Comparison of ENCODE assay signal across 15 cellular contexts in the genomic region with DNA sequence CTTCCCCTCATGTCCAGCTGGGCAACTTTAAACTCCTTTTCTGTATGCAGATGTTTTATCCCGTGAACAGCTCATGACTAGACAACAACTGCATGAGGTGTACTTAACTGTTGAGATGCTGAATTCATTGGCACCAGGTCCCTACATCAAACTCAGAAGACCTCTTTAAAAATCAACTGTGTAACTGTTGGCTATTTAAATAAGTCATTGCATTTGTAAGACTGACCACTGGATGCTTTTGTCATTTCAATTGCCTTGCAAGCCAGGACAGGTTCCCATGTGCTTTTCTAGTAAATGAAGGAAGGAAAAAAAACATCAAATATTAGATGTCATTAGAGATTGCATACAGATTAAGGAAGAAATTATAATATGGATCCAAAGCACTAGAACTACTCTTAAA. TPM values are rescaled to one million over a fixed set of nuclear protein-coding genes. Genes with fewer than 3 reads are reported as not detected.
DNase-seq lines count a peak whose midpoint lies in the region; ATAC-seq, FAIRE-seq and TF ChIP-seq lines count a peak whose summit lies in the region.
"Had no signal": no experiment of that assay in that cellular context is flagged by ENCODE, and none has a peak within 500 bp of the region (broad histone marks: within the 10 kb centered on the region; RNA-seq: fewer than 3 reads in every experiment).

No MANE protein-coding gene starts in this region.

- H3K79me2 ChIP-seq in SK-N-SH (ENCODE audit: insufficient read depth) (no peaks in the 10 kb centered on the region), GM12878 (ENCODE audit: control insufficient read depth, insufficient read depth, low read length) (no peaks in the 10 kb centered on the region)

- TF ChIP-seq POLR2A in GM12878 (IDR thresholded peaks at IDR 0.05; ENCODE audit: low read depth, low read length) (no peak), Peyer's patch (IDR thresholded peaks at IDR 0.05) (no peak)

- TF ChIP-seq CTCF in SK-N-SH (IDR thresholded peaks at IDR 0.05) = no peak
- no peak for TF ChIP-seq CTCF in GM12878 (IDR thresholded peaks at IDR 0.05 in 2 of 3, conservative IDR thresholded peaks at IDR 0.05 in 1 of 3; ENCODE audit: control insufficient read depth in 2 of 3, extremely low read depth in 1 of 3, insufficient read depth in 1 of 3, low read depth in 3 of 3, low read length in 3 of 3)
- TF ChIP-seq CTCF in Peyer's patch (IDR thresholded peaks at IDR 0.05) = no peak

- intact Hi-C loops in GM12878 (cut with micrococcal nuclease; ENCODE audit: unreplicated experiment) = no loop called here

- SMC1A ChIA-PET in GM12878 (lab: Charles Lee; ENCODE audit: uncharacterized antibody, unreplicated experiment) = interaction anchor here (1.1 to 2.6 kb wide), 3 partner anchors 9 to 127 kb away, joined by 3 to 10 read pairs (median 3); no protein-coding TSS in a partner anchor

- H3K4me1 ChIP-seq in SK-N-SH (ENCODE audit: control insufficient read depth in 1 of 2, insufficient read depth in 2 of 2, low read depth in 1 of 2, low read length in 1 of 2) = peaks cover 0 to 6% of the 10 kb centered on the region in 2 experiments; a peak in 1 of 4 replicates
- no peaks in the 10 kb centered on the region for H3K4me1 ChIP-seq in GM12878 (ENCODE audit: control insufficient read depth, insufficient read depth, low read length)
- peaks cover 15% of the 10 kb centered on the region for H3K4me1 ChIP-seq in iPS-18a (ENCODE audit: control insufficient read depth, low read depth, low read length)
- no peaks in the 10 kb centered on the region for H3K4me1 ChIP-seq in Peyer's patch
- H3K4me1 ChIP-seq: BLaER1, Caco-2 had no signal

- BruUV-seq in GM12878 (replicated peaks; lab: Mats Ljungman, UMichigan) = no TSS peak

- H4K20me1 ChIP-seq in SK-N-SH (ENCODE audit: insufficient read depth) = no peaks in the 10 kb centered on the region
- H4K20me1 ChIP-seq in GM12878 (ENCODE audit: control insufficient read depth, insufficient read depth) = no peaks in the 10 kb centered on the region
- H4K20me1 ChIP-seq: BLaER1 had no signal

- TF ChIP-seq EP300 in SK-N-SH (IDR thresholded peaks at IDR 0.05; ENCODE audit: borderline replicate concordance in 1 of 2, low read depth in 1 of 2, low read length in 1 of 2) (no peak), GM12878 (IDR thresholded peaks at IDR 0.05; ENCODE audit: borderline replicate concordance in 1 of 2, control insufficient read depth in 1 of 2, low read depth in 2 of 2, low read length in 2 of 2) (no peak)

- 10% methylated on average over 1 of the region's 1 CpG for WGBS in SK-N-SH (ENCODE audit: low lambda C conversion rate)
- 0% methylated on average over 1 of the region's 1 CpG for WGBS in GM12878 (ENCODE audit: insufficient coverage, insufficient replicate concordance, low lambda C conversion rate, missing lambda C conversion rate)

- H2AFZ ChIP-seq in SK-N-SH (ENCODE audit: low read depth) (peak overlapping the region; percentile 50; the same call in 1 of the 2 replicates), GM12878 (ENCODE audit: control insufficient read depth, low read depth, low read length) (no peak overlapping the region)

- no peaks in the 10 kb centered on the region for H3K9me2 ChIP-seq in SK-N-SH

- FAIRE-seq in GM12878 (lab: Jason Lieb, UNC) = peak; percentile 41

- H3K4me3 ChIP-seq in SK-N-SH (ENCODE audit: low read depth in 2 of 2, low read length in 1 of 2) = no peak overlapping the region
- H3K4me3 ChIP-seq in GM12878 = no peak overlapping the region
- H3K4me3 ChIP-seq in iPS-18a (ENCODE audit: low read length) = peak overlapping the region; percentile 14
- H3K4me3 ChIP-seq in Peyer's patch = no peak overlapping the region
- H3K4me3 ChIP-seq: BLaER1 had no signal

- no peak overlapping the region for H3K9ac ChIP-seq in SK-N-SH
- H3K9ac ChIP-seq in GM12878 (ENCODE audit: control insufficient read depth, insufficient read depth, low read length) = no peak overlapping the region
- H3K9ac ChIP-seq in iPS-18a (ENCODE audit: low read length) = no peak overlapping the region
- H3K9ac ChIP-seq: BLaER1 had no signal

- H3K36me3 ChIP-seq in SK-N-SH (replicated peaks in 1 of 2; ENCODE audit: control insufficient read depth in 1 of 2, insufficient read depth in 2 of 2, low read length in 1 of 2) = no peaks in the 10 kb centered on the region
- H3K36me3 ChIP-seq in GM12878 (ENCODE audit: control insufficient read depth in 2 of 2, insufficient read depth in 2 of 2, low read length in 1 of 2) = no peaks in the 10 kb centered on the region
- H3K36me3 ChIP-seq in iPS-18a (ENCODE audit: control insufficient read depth, low read depth, low read length) = no peaks in the 10 kb centered on the region
- H3K36me3 ChIP-seq in Peyer's patch = no peaks in the 10 kb centered on the region
- H3K36me3 ChIP-seq: BLaER1 had no signal

- 0 out of 2 replicates have a peak overlapping the region, but pooled peaks have one; percentile 4 for H3K4me2 ChIP-seq in SK-N-SH
- no peak overlapping the region for H3K4me2 ChIP-seq in GM12878 (ENCODE audit: control insufficient read depth, insufficient read depth)
- H3K4me2 ChIP-seq: BLaER1 had no signal

- TF ChIP-seq RAD21 in SK-N-SH (IDR thresholded peaks at IDR 0.05; ENCODE audit: low read length) = no peak
- no peak for TF ChIP-seq RAD21 in GM12878 (IDR thresholded peaks at IDR 0.05; ENCODE audit: insufficient read depth, low read depth, low read length)

- DNase-seq in SK-N-SH (no peak), GM12878 (ENCODE audit: low read depth, low spot score) (no peak), NCI-H510A treated with DMSO at 0.1 percent for 48 hours (lab: John Stamatoyannopoulos, UW) (no peak), Peyer's patch (no peak)
- no peak for DNase-seq in activated effector memory CD4-positive, alpha-beta T cell treated with anti-CD3 and anti-CD28 coated beads, Interleukin-2, amount 50 U/mL, for 16 hours
- DNase-seq: 8988T; AML-193; Caco-2; CD8-positive, alpha-beta memory T cell; DND-41; GDM1; H7 had no signal

- ATAC-seq in SK-N-SH treated with all-trans-retinoic acid at 6 μM for 48 hours (no peak), GM12878 (no peak)

- H3K9me3 ChIP-seq in SK-N-SH (no peaks in the 10 kb centered on the region), GM12878 (replicated peaks; ENCODE audit: control insufficient read depth, insufficient read depth, low read length) (no peaks in the 10 kb centered on the region), iPS-18a (ENCODE audit: control insufficient read depth, low read depth, low read length) (no peaks in the 10 kb centered on the region), Peyer's patch (no peaks in the 10 kb centered on the region)
- H3K9me3 ChIP-seq: BLaER1, Caco-2 had no signal

- no peaks in the 10 kb centered on the region for H3K27me3 ChIP-seq in SK-N-SH (ENCODE audit: insufficient read depth)
- no peaks in the 10 kb centered on the region; a peak in 1 of 4 replicates for H3K27me3 ChIP-seq in GM12878 (replicated peaks in 1 of 2; ENCODE audit: control insufficient read depth in 2 of 2, insufficient read depth in 2 of 2, low read length in 1 of 2)
- H3K27me3 ChIP-seq in iPS-18a (ENCODE audit: control insufficient read depth, insufficient read depth, low read length) = no peaks in the 10 kb centered on the region
- H3K27me3 ChIP-seq in Peyer's patch = no peaks in the 10 kb centered on the region
- H3K27me3 ChIP-seq: BLaER1 had no signal

- POLR2A ChIA-PET in SK-N-SH (lab: Yijun Ruan, JAX) = no interaction called here
- POLR2A ChIA-PET in GM12878 (lab: Charles Lee) = interaction anchor here (1.1 kb wide), 1 partner anchor 13 kb away, joined by 3 read pairs; no protein-coding TSS in a partner anchor

- CTCF ChIA-PET in SK-N-SH (lab: Yijun Ruan, JAX) (no interaction called here), GM12878 (lab: Yijun Ruan, JAX) (no interaction called here)

- in situ Hi-C loops in GM12878 (cut with MboI) = no loop called here

- no peaks in the 10 kb centered on the region for H3F3A ChIP-seq in SK-N-SH (replicated peaks; ENCODE audit: insufficient read depth)

- RAD21 ChIA-PET in GM12878 (lab: Charles Lee; ENCODE audit: unreplicated experiment) = no interaction called here

- H3K27ac ChIP-seq in SK-N-SH (ENCODE audit: low read depth in 2 of 2, low read length in 1 of 2) (no peak overlapping the region), GM12878 (ENCODE audit: control insufficient read depth, insufficient read depth) (no peak overlapping the region), iPS-18a (ENCODE audit: low read length) (no peak overlapping the region), Peyer's patch (no peak overlapping the region)
- H3K27ac ChIP-seq: BLaER1 had no signal

TF ChIP-seq in SK-N-SH, 30 proteins besides CTCF, POLR2A, EP300 and RAD21 (continues in another document):
- no peak for TF ChIP-seq JUND (IDR thresholded peaks at IDR 0.05)
- TF ChIP-seq RXRA (IDR thresholded peaks at IDR 0.05; ENCODE audit: borderline replicate concordance, low read depth) = no peak
- TF ChIP-seq FOXJ3 (CRISPR knock-in tag; IDR thresholded peaks at IDR 0.05) = no peak

TF ChIP-seq in SK-N-SH treated with all-trans-retinoic acid at 6 μM for 48 hours, 23 proteins besides CTCF, POLR2A, EP300 and RAD21 (continues in another document):
- TF ChIP-seq ZFP30 (CRISPR knock-in tag; IDR thresholded peaks at IDR 0.05) = no peak
- TF ChIP-seq ZNF70 (CRISPR knock-in tag; IDR thresholded peaks at IDR 0.05) = no peak
- TF ChIP-seq ESRRG (CRISPR knock-in tag; IDR thresholded peaks at IDR 0.05) = no peak

TF ChIP-seq in GM12878, 131 proteins besides CTCF, POLR2A, EP300 and RAD21 (continues in another document):
- no peak for TF ChIP-seq NBN (IDR thresholded peaks at IDR 0.05)
- no peak for TF ChIP-seq NR2F1 (conservative IDR thresholded peaks at IDR 0.05)
- TF ChIP-seq FOS (IDR thresholded peaks at IDR 0.05; ENCODE audit: borderline replicate concordance, extremely low read depth, insufficient read length) = no peak

RNA-seq across cellular contexts. Expression of a gene that starts 28.3 kb away (rescaled TPM):
- polyA plus RNA-seq in SK-N-SH (2012; rRNA removed) = 10.5 and 14.3 TPM in 2 replicates
- 8.6 and 8.9 TPM in 2 replicates for polyA plus RNA-seq in SK-N-SH (2012; cell fraction: cytosol; rRNA removed)
- polyA plus RNA-seq in SK-N-SH (2012; cell fraction: nucleus; rRNA removed) = 16.7 and 51.1 TPM in 2 replicates
- 56.4 and 59.5 TPM in 2 replicates for total RNA-seq in GM12878 (2013; cell fraction: nucleolus; rRNA removed)
- 11.5 and 11.8 TPM in 2 replicates for total RNA-seq in GM12878 (2014; rRNA removed)
- total RNA-seq in GM12878 (2014; rRNA removed; fragmentation: Illumina TruSeq; extraction: Trizol) = 10.5 and 13.0 TPM in 2 replicates
- 9.0 and 10.2 TPM in 2 replicates for total RNA-seq in GM12878 (2021)
- 6.6 TPM for polyA plus RNA-seq in GM12878 (2011; ENCODE audit: low read depth)
- polyA plus RNA-seq in GM12878 (2011; rRNA removed) = 38.6 and 50.8 TPM in 2 replicates
- 11.3 and 11.4 TPM in 2 replicates for polyA plus RNA-seq in GM12878 (2011; cell fraction: cytosol; rRNA removed)
- 37.0 and 52.2 TPM in 2 replicates for polyA plus RNA-seq in GM12878 (2011; cell fraction: nucleus; rRNA removed)
- polyA plus RNA-seq in GM12878 (2012) = 9.5 and 10.7 TPM in 2 replicates
- 15.9 and 16.2 TPM in 2 replicates for polyA plus RNA-seq in GM12878 (2014; fragmentation: Illumina TruSeq; extraction: Trizol)
- 1 to 10 TPM; 5.5 to 7.6 TPM for polyA plus RNA-seq in GM12878 (2014; fragmentation: Nextera tagmentation; extraction: Ambion mirVana)
- polyA plus RNA-seq in GM12878 (2014; rRNA removed) = 11.4 and 12.8 TPM in 2 replicates
- polyA plus RNA-seq in GM12878 (2016; fragmentation: Nextera tagmentation; extraction: Ambion mirVana) = 1 to 10 TPM; 9.3 to 9.7 TPM
- 20.6 and 24.1 TPM in 2 replicates for polyA minus RNA-seq in GM12878 (2011; rRNA and poly(A)+ RNA removed)
- polyA minus RNA-seq in GM12878 (2011; cell fraction: cytosol; rRNA and poly(A)+ RNA removed) = 8.9 and 9.2 TPM in 2 replicates
- polyA minus RNA-seq in GM12878 (2011; cell fraction: nucleus; rRNA and poly(A)+ RNA removed) = 28.0 and 33.8 TPM in 2 replicates
- 10 to 100 TPM; 19.7 to 52.8 (median 28.7) TPM for total RNA-seq in Peyer's patch
